Comparison of ENCODE assay signal across 8 cellular contexts in genomic region chr11:61923166-61924015, GRCh38. TPM values are rescaled to one million over a fixed set of nuclear protein-coding genes. Genes with fewer than 3 reads are reported as not detected.
DNase-seq lines count a peak whose midpoint lies in the region; ATAC-seq and TF ChIP-seq lines count a peak whose summit lies in the region.

No MANE protein-coding gene starts in this region.

- peak overlapping the region; percentile 66 for H3K27ac ChIP-seq in neutrophil

- DNase-seq in BE2C (peak; percentile 60), SK-N-DZ (ENCODE audit: low spot score) (peak; percentile 46), fibroblast of the aortic adventitia (ENCODE audit: low read depth) (peak; percentile 84), T-helper 2 cell (no peak), NCI-H1092 treated with DMSO at 0.1 percent for 48 hours (lab: John Stamatoyannopoulos, UW) (no peak)
- DNase-seq in effector memory CD8-positive, alpha-beta T cell: no peak

- no peak for ATAC-seq in effector memory CD8-positive, alpha-beta T cell (replicated peaks)
- no peak for ATAC-seq in GM18873 (IDR thresholded peaks at IDR 0.05; ENCODE audit: low FRiP score, unreplicated experiment)

- H3K9me3 ChIP-seq in BE2C (no peaks in the 10 kb centered on the region), neutrophil (no peaks in the 10 kb centered on the region)

- H3K4me1 Mint-ChIP-seq in effector memory CD8-positive, alpha-beta T cell (ENCODE audit: low read depth in 2 of 2): peaks cover 2 to 3% of the 10 kb centered on the region in 2 donors

- H3K27me3 ChIP-seq in BE2C (no peaks in the 10 kb centered on the region), neutrophil (peaks cover 10% of the 10 kb centered on the region)

- H3K4me3 ChIP-seq in BE2C (ENCODE audit: low read depth, low read length): no peak overlapping the region
- H3K4me3 ChIP-seq in fibroblast of the aortic adventitia (ENCODE audit: low read depth, low read length): no peak overlapping the region
- H3K4me3 ChIP-seq in neutrophil (ENCODE audit: low read depth in 1 of 2, low read length in 1 of 2): peak overlapping the region in 1 of 2 experiments; percentile 22

- TF ChIP-seq CTCF in BE2C (IDR thresholded peaks at IDR 0.05; ENCODE audit: low read depth, low read length) (no peak), fibroblast of the aortic adventitia (IDR thresholded peaks at IDR 0.05; ENCODE audit: insufficient read depth, low read length) (no peak), neutrophil (IDR thresholded peaks at IDR 0.05) (no peak)

- H3K9me3 Mint-ChIP-seq in effector memory CD8-positive, alpha-beta T cell: no peaks in the 10 kb centered on the region

- peaks cover 47 to 77% of the 10 kb centered on the region in 2 donors for H3K27me3 Mint-ChIP-seq in effector memory CD8-positive, alpha-beta T cell

- no peaks in the 10 kb centered on the region for H3K36me3 Mint-ChIP-seq in effector memory CD8-positive, alpha-beta T cell (ENCODE audit: insufficient read depth)

- no peak overlapping the region for H3K27ac Mint-ChIP-seq in effector memory CD8-positive, alpha-beta T cell

- H3K4me3 Mint-ChIP-seq in effector memory CD8-positive, alpha-beta T cell: no peak overlapping the region

- H3K4me1 ChIP-seq in BE2C (peaks cover 14% of the 10 kb centered on the region), neutrophil (ENCODE audit: control insufficient read depth in 1 of 2, insufficient read depth in 1 of 2, low read depth in 1 of 2, low read length in 1 of 2) (peaks cover 34 to 43% of the 10 kb centered on the region in 2 experiments)

- no peaks in the 10 kb centered on the region for H3K36me3 ChIP-seq in BE2C
- H3K36me3 ChIP-seq in neutrophil: no peaks in the 10 kb centered on the region

RNA-seq across cellular contexts. Expression of gene RAB3IL1, which starts 6.0 kb away (rescaled TPM):
- 42.9 TPM for polyA plus RNA-seq in BE2C (2012; ENCODE audit: insufficient read depth, insufficient read length, low read depth)
- 0.42 and 1.0 TPM in 2 replicates for polyA plus RNA-seq in SK-N-DZ (2014; cell fraction: cytosol; rRNA removed)
- polyA plus RNA-seq in SK-N-DZ (2014; cell fraction: nucleus; rRNA removed): 2.1 and 2.9 TPM in 2 replicates
- 17.1 and 50.7 TPM in 2 replicates for total RNA-seq in fibroblast of the aortic adventitia (ENCODE audit: low replicate concordance)

RNA-seq across cellular contexts. Expression of gene BEST1, which starts 26.8 kb away (rescaled TPM):
- 1.5 TPM for polyA plus RNA-seq in BE2C (2012; ENCODE audit: insufficient read depth, insufficient read length, low read depth)
- 0.90 and 1.5 TPM in 2 replicates for polyA plus RNA-seq in SK-N-DZ (2014; cell fraction: cytosol; rRNA removed)
- 5.9 and 6.9 TPM in 2 replicates for polyA plus RNA-seq in SK-N-DZ (2014; cell fraction: nucleus; rRNA removed)
- 3.1 and 3.4 TPM in 2 replicates for total RNA-seq in fibroblast of the aortic adventitia (ENCODE audit: low replicate concordance)

RNA-seq across cellular contexts. Expression of gene FADS3, which starts 32.0 kb away (rescaled TPM):
- polyA plus RNA-seq in BE2C (2012; ENCODE audit: insufficient read depth, insufficient read length, low read depth): 21.4 TPM
- polyA plus RNA-seq in SK-N-DZ (2014; cell fraction: cytosol; rRNA removed): 11.7 and 18.5 TPM in 2 replicates
- polyA plus RNA-seq in SK-N-DZ (2014; cell fraction: nucleus; rRNA removed): 74.0 and 80.6 TPM in 2 replicates
- 22.1 and 35.9 TPM in 2 replicates for total RNA-seq in fibroblast of the aortic adventitia (ENCODE audit: low replicate concordance)

RNA-seq across cellular contexts. Expression of gene FTH1, which starts 44.0 kb away (rescaled TPM):
- polyA plus RNA-seq in BE2C (2012; ENCODE audit: insufficient read depth, insufficient read length, low read depth): 1,702 TPM
- polyA plus RNA-seq in SK-N-DZ (2014; cell fraction: cytosol; rRNA removed): 136 and 163 TPM in 2 replicates
- 112 and 279 TPM in 2 replicates for polyA plus RNA-seq in SK-N-DZ (2014; cell fraction: nucleus; rRNA removed)
- total RNA-seq in fibroblast of the aortic adventitia (ENCODE audit: low replicate concordance): 1,813 and 2,631 TPM in 2 replicates

Comparison
In these comparisons a context has a peak if more than half of its experiments do, and no peak if none do; other contexts are left out.
1. DNase-seq: peak in BE2C (single experiment), SK-N-DZ (single experiment) and fibroblast of the aortic adventitia (single experiment); none in effector memory CD8-positive, alpha-beta T cell (0 of 3), T-helper 2 cell (0 of 5) and NCI-H1092 treated with DMSO at 0.1 percent for 48 hours (single experiment).